14 cellular contexts compared by ENCODE assay signal in genomic region chr9:98374385-98375051, GRCh38.
A peak's percentile ranks its signal among the peaks of the same experiment; 100 is the strongest.
DNase-seq lines count a peak whose midpoint lies in the region; ATAC-seq, FAIRE-seq and TF ChIP-seq lines count a peak whose summit lies in the region.
"Had no signal": no experiment of that assay in that cellular context is flagged by ENCODE, and none has a peak within 500 bp of the region (broad histone marks: within the 10 kb centered on the region; RNA-seq: fewer than 3 reads in every experiment).

No MANE protein-coding gene starts in this region.

- peak; percentile 71 for DNase-seq in GM04504 (ENCODE audit: low read depth)
- peak; percentile 36 for DNase-seq in PC-3
- peak; percentile 19 to 23 for DNase-seq in erythroblast (lab: John Stamatoyannopoulos, UW)
- peak; percentile 32 for DNase-seq in pulmonary artery endothelial cell (ENCODE audit: low read depth, low spot score)
- no peak for DNase-seq in activated CD8-positive, alpha-beta T cell treated with anti-CD3 and anti-CD28 coated beads, Interleukin-2, amount 10 ng/mL, durations not matched to agents 7 days and 5 days
- no peak for DNase-seq in activated naive CD4-positive, alpha-beta T cell (lab: John Stamatoyannopoulos, UW)
- no peak for DNase-seq in kidney
- no peak for DNase-seq in stimulated activated CD4-positive, alpha-beta T cell treated with anti-CD3 and anti-CD28 coated beads, Interleukin-15, amount 100 ng/mL, for 24 hours
- DNase-seq: activated T-cell treated with anti-CD3 and anti-CD28 coated beads, Interleukin-2, amount 50 U/mL, for 72 hours; KG1; psoas muscle; stimulated activated naive CD8-positive, alpha-beta T cell treated with anti-CD3 and anti-CD28 coated beads, Interleukin-15, Interleukin-2, amounts not matched to agents 100 U/mL and 50 U/mL, for 24 hours had no signal

- H2AFZ ChIP-seq in PC-3 (ENCODE audit: low read length): no peak overlapping the region

- no peaks in the 10 kb centered on the region for H3K36me3 ChIP-seq in PC-3 (ENCODE audit: low read depth, low read length)
- no peaks in the 10 kb centered on the region for H3K36me3 ChIP-seq in kidney (ENCODE audit: control insufficient read depth in 1 of 2, insufficient read depth in 2 of 2, low read length in 2 of 2)
- H3K36me3 ChIP-seq: gastroesophageal sphincter had no signal

- H4K20me1 ChIP-seq in PC-3 (ENCODE audit: low read length): no peaks in the 10 kb centered on the region

- BruUV-seq in PC-3 (replicated peaks; lab: Mats Ljungman, UMichigan): no TSS peak

- no peak for TF ChIP-seq POLR2A in erythroblast (IDR thresholded peaks at IDR 0.05; ENCODE audit: low read length)

- H3K9me2 ChIP-seq in PC-3 (replicated peaks; ENCODE audit: low read length): no peaks in the 10 kb centered on the region

- ATAC-seq in PC-3: peak; percentile 42
- no peak for ATAC-seq in activated CD8-positive, alpha-beta T cell treated with anti-CD3 and anti-CD28 coated beads, Interleukin-2, amount 10 ng/mL, durations not matched to agents 7 days and 5 days
- ATAC-seq: activated T-cell treated with anti-CD3 and anti-CD28 coated beads, Interleukin-2, amount 50 U/mL, for 72 hours; gastroesophageal sphincter; Panc1; psoas muscle; stimulated activated naive CD8-positive, alpha-beta T cell treated with anti-CD3 and anti-CD28 coated beads, Interleukin-15, Interleukin-2, amounts not matched to agents 100 U/mL and 50 U/mL, for 24 hours had no signal

- TF ChIP-seq CTCF in PC-3 (conservative IDR thresholded peaks at IDR 0.05; ENCODE audit: low read depth, low read length) (no peak), kidney (IDR thresholded peaks at IDR 0.05; ENCODE audit: borderline replicate concordance, extremely low read depth, insufficient read depth) (no peak)

- H3K27ac Mint-ChIP-seq in activated CD8-positive, alpha-beta T cell treated with anti-CD3 and anti-CD28 coated beads, Interleukin-2, amount 10 ng/mL, durations not matched to agents 7 days and 5 days: no peak overlapping the region
- H3K27ac Mint-ChIP-seq: activated T-cell treated with anti-CD3 and anti-CD28 coated beads, Interleukin-2, amount 50 U/mL, for 72 hours had no signal

- H3K9me3 Mint-ChIP-seq in activated CD8-positive, alpha-beta T cell treated with anti-CD3 and anti-CD28 coated beads, Interleukin-2, amount 10 ng/mL, durations not matched to agents 7 days and 5 days (ENCODE audit: insufficient read depth): no peaks in the 10 kb centered on the region
- H3K9me3 Mint-ChIP-seq: activated T-cell treated with anti-CD3 and anti-CD28 coated beads, Interleukin-2, amount 50 U/mL, for 72 hours had no signal

- H3K4me3 ChIP-seq in PC-3 (ENCODE audit: low read length) (no peak overlapping the region), kidney (ENCODE audit: low read length in 2 of 2) (no peak overlapping the region)
- H3K4me3 ChIP-seq: gastroesophageal sphincter, psoas muscle had no signal

- H3K36me3 Mint-ChIP-seq in activated CD8-positive, alpha-beta T cell treated with anti-CD3 and anti-CD28 coated beads, Interleukin-2, amount 10 ng/mL, durations not matched to agents 7 days and 5 days (ENCODE audit: low read depth): no peaks in the 10 kb centered on the region

- no peak overlapping the region for H3K9ac ChIP-seq in PC-3 (ENCODE audit: low read length)
- no peak overlapping the region for H3K9ac ChIP-seq in kidney (ENCODE audit: low read length in 2 of 2)

- H3K27ac ChIP-seq in PC-3 (ENCODE audit: low read length): no peak overlapping the region
- no peak overlapping the region for H3K27ac ChIP-seq in kidney (ENCODE audit: low read depth in 2 of 2, low read length in 2 of 2)
- H3K27ac ChIP-seq: gastroesophageal sphincter, psoas muscle had no signal

- no peaks in the 10 kb centered on the region for H3K79me2 ChIP-seq in PC-3 (ENCODE audit: low read length)

- CTCF ChIA-PET in PC-3 (lab: Charles Lee): no interaction called here
- CTCF ChIA-PET in activated CD8-positive, alpha-beta T cell treated with anti-CD3 and anti-CD28 coated beads, Interleukin-2, amount 10 ng/mL, durations not matched to agents 7 days and 5 days (lab: Charles Lee): interaction anchor here (0.8 kb wide), 1 partner anchor 11 kb away, joined by 3 read pairs; no protein-coding TSS in a partner anchor

- intact Hi-C loops in PC-3 (cut with micrococcal nuclease): no loop called here
- intact Hi-C loops in kidney (cut with DNase I): no loop called here

- H3K4me2 ChIP-seq in PC-3 (ENCODE audit: low read length): no peak overlapping the region

- FAIRE-seq in kidney (lab: Jason Lieb, UNC): no peak

- H3F3A ChIP-seq in PC-3 (ENCODE audit: low read length, unreplicated experiment): no peaks in the 10 kb centered on the region

- no peaks in the 10 kb centered on the region for H3K27me3 Mint-ChIP-seq in activated CD8-positive, alpha-beta T cell treated with anti-CD3 and anti-CD28 coated beads, Interleukin-2, amount 10 ng/mL, durations not matched to agents 7 days and 5 days (ENCODE audit: low read depth)

- H3K4me1 ChIP-seq in PC-3 (ENCODE audit: insufficient read depth, low read length) (peaks cover 8% of the 10 kb centered on the region; the same call in 1 of the 2 replicates), kidney (ENCODE audit: control insufficient read depth in 1 of 2, insufficient read depth in 1 of 2, low read depth in 1 of 2, low read length in 2 of 2) (no peaks in the 10 kb centered on the region)
- H3K4me1 ChIP-seq: gastroesophageal sphincter, psoas muscle had no signal

- H3K27me3 ChIP-seq in PC-3 (ENCODE audit: low read length): no peaks in the 10 kb centered on the region
- H3K27me3 ChIP-seq: gastroesophageal sphincter had no signal

- no peaks in the 10 kb centered on the region for H3K9me3 ChIP-seq in PC-3 (ENCODE audit: low read length)
- no peaks in the 10 kb centered on the region for H3K9me3 ChIP-seq in kidney (ENCODE audit: control insufficient read depth in 1 of 2, low read length in 2 of 2)
- H3K9me3 ChIP-seq: gastroesophageal sphincter, psoas muscle had no signal

- no peak overlapping the region for H3K4me3 Mint-ChIP-seq in activated CD8-positive, alpha-beta T cell treated with anti-CD3 and anti-CD28 coated beads, Interleukin-2, amount 10 ng/mL, durations not matched to agents 7 days and 5 days
- H3K4me3 Mint-ChIP-seq: activated T-cell treated with anti-CD3 and anti-CD28 coated beads, Interleukin-2, amount 50 U/mL, for 72 hours had no signal

- H3K4me1 Mint-ChIP-seq in activated CD8-positive, alpha-beta T cell treated with anti-CD3 and anti-CD28 coated beads, Interleukin-2, amount 10 ng/mL, durations not matched to agents 7 days and 5 days (ENCODE audit: low read depth): no peaks in the 10 kb centered on the region

- POLR2A ChIA-PET in PC-3 (lab: Charles Lee; ENCODE audit: unreplicated experiment): no interaction called here
- POLR2A ChIA-PET in activated CD8-positive, alpha-beta T cell treated with anti-CD3 and anti-CD28 coated beads, Interleukin-2, amount 10 ng/mL, durations not matched to agents 7 days and 5 days (lab: Charles Lee): no interaction called here

Comparison
In these comparisons a context has a peak if more than half of its experiments do, and no peak if none do; other contexts are left out.
1. DNase-seq: peak in GM04504 (single experiment), PC-3 (single experiment), erythroblast (2 of 2) and pulmonary artery endothelial cell (single experiment); none in activated CD8-positive, alpha-beta T cell treated with anti-CD3 and anti-CD28 coated beads, Interleukin-2, amount 10 ng/mL, durations not matched to agents 7 days and 5 days (single experiment), activated naive CD4-positive, alpha-beta T cell (0 of 4), kidney (single experiment) and stimulated activated CD4-positive, alpha-beta T cell treated with anti-CD3 and anti-CD28 coated beads, Interleukin-15, amount 100 ng/mL, for 24 hours (single experiment).